8 cellular contexts compared by ENCODE assay signal in genomic region chr13:102846261-102847015, GRCh38. TPM values are rescaled to one million over a fixed set of nuclear protein-coding genes. Genes with fewer than 3 reads are reported as not detected.
DNase-seq lines count a peak whose midpoint lies in the region; ATAC-seq and TF ChIP-seq lines count a peak whose summit lies in the region.

No MANE protein-coding gene starts in this region.

- H3K9me3 ChIP-seq in trophoblast cell (ENCODE audit: insufficient read depth, low read depth, low read length) = no peaks in the 10 kb centered on the region

- H4K8ac ChIP-seq in trophoblast cell (ENCODE audit: low read depth, low read length) = peak overlapping the region; percentile 94

- no peak overlapping the region for H2BK12ac ChIP-seq in trophoblast cell (ENCODE audit: low read length)

- no peak for TF ChIP-seq CTCF in GM20000 (IDR thresholded peaks at IDR 0.05; ENCODE audit: extremely low read depth, missing control alignments)

- H2BK120ac ChIP-seq in trophoblast cell (ENCODE audit: insufficient read depth, low read length, poor library complexity) = peak overlapping the region; percentile 26

- peaks cover 10% of the 10 kb centered on the region for H3K79me1 ChIP-seq in trophoblast cell (ENCODE audit: low read length)

- no peak overlapping the region for H3K23ac ChIP-seq in trophoblast cell (ENCODE audit: low read length)

- H3K9ac ChIP-seq in trophoblast cell (ENCODE audit: low read length) = peak overlapping the region; percentile 4

- peaks cover 1 to 4% of the 10 kb centered on the region in 2 experiments for H3K4me1 ChIP-seq in trophoblast cell (ENCODE audit: control insufficient read depth in 1 of 2, insufficient read depth in 2 of 2, low read length in 2 of 2)

- H3K4me3 ChIP-seq in trophoblast cell (ENCODE audit: low read depth, low read length) = peak overlapping the region; percentile 78

- H4K12ac ChIP-seq in trophoblast cell (ENCODE audit: low read depth, low read length) = no peak overlapping the region

- peak overlapping the region; percentile 75 for H3K27ac ChIP-seq in trophoblast cell (ENCODE audit: low read depth, low read length)

- no peak overlapping the region for H2AK5ac ChIP-seq in trophoblast cell (ENCODE audit: low read length)

- H2BK5ac ChIP-seq in trophoblast cell (ENCODE audit: low read depth, low read length, poor library complexity) = peak overlapping the region; percentile 73

- H3K36me3 ChIP-seq in trophoblast cell (ENCODE audit: control insufficient read depth in 1 of 2, insufficient read depth in 2 of 2, low read length in 2 of 2) = no peaks in the 10 kb centered on the region

- H3K18ac ChIP-seq in trophoblast cell (ENCODE audit: low read length) = peak overlapping the region; percentile 49

- H4K91ac ChIP-seq in trophoblast cell (ENCODE audit: low read depth, low read length) = peak overlapping the region; percentile 53

- no peaks in the 10 kb centered on the region for H3K27me3 ChIP-seq in trophoblast cell (ENCODE audit: insufficient read depth, low read length)

- intact Hi-C loops in Right ventricle myocardium inferior (cut with DNase I) = loop anchor here (1.0 to 2.0 kb wide), 2 partner anchors 46 to 266 kb away; no protein-coding TSS in a partner anchor

- DNase-seq in DMS 273 (lab: John Stamatoyannopoulos, UW; ENCODE audit: unreplicated experiment) (peak; percentile 63), GM20000 (ENCODE audit: low spot score) (peak; percentile 24), RPMI8226 (peak; percentile 49), Right ventricle myocardium inferior (ENCODE audit: missing footprints) (peak; percentile 77), trophoblast cell (peak; percentile 25 to 56), NCI-H2196 treated with DMSO at 0.1 percent for 48 hours (lab: John Stamatoyannopoulos, UW; ENCODE audit: unreplicated experiment) (no peak)
- DNase-seq in activated naive CD4-positive, alpha-beta T cell treated with anti-CD3 and anti-CD28 coated beads, Interleukin-2, amount 50 U/mL, for 16 hours = peak; percentile 42

- H3K14ac ChIP-seq in trophoblast cell (ENCODE audit: low read length) = peak overlapping the region; percentile 16

- H2AFZ ChIP-seq in trophoblast cell (ENCODE audit: insufficient read depth, low read length, poor library complexity) = peak overlapping the region; percentile 86

- peak; percentile 38 for ATAC-seq in HG03571 (IDR thresholded peaks at IDR 0.05; ENCODE audit: unreplicated experiment)
- peak; percentile 41 for ATAC-seq in Right ventricle myocardium inferior

- peak overlapping the region; percentile 27 for H3K4ac ChIP-seq in trophoblast cell (ENCODE audit: low read depth, low read length)

- peak overlapping the region; percentile 91 for H3K4me2 ChIP-seq in trophoblast cell (ENCODE audit: low read length)

- no CpG with 5 or more reads among the region's 31 CpGs for WGBS in trophoblast cell (ENCODE audit: extremely low coverage, insufficient coverage, insufficient read length)

- peaks cover 4% of the 10 kb centered on the region for H3K79me2 ChIP-seq in trophoblast cell (ENCODE audit: control insufficient read depth, insufficient read depth, low read length, poor library complexity)

RNA-seq across cellular contexts. Expression of gene ERCC5, which starts 0.6 kb away (rescaled TPM):
- total RNA-seq in Right ventricle myocardium inferior = 27.3 TPM
- polyA plus RNA-seq in trophoblast cell (2013) = 28.3 and 28.4 TPM in 2 replicates

RNA-seq across cellular contexts. Expression of gene BIVM, which starts 47.5 kb away (rescaled TPM):
- 32.4 TPM for total RNA-seq in Right ventricle myocardium inferior
- polyA plus RNA-seq in trophoblast cell (2013) = 9.5 and 9.7 TPM in 2 replicates

RNA-seq across cellular contexts. Expression of gene POGLUT2, which starts 47.7 kb away (rescaled TPM):
- 3.2 TPM for total RNA-seq in Right ventricle myocardium inferior
- polyA plus RNA-seq in trophoblast cell (2013) = 19.4 and 19.6 TPM in 2 replicates
